Comparison of ENCODE assay signal across 17 cellular contexts in the genomic region with DNA sequence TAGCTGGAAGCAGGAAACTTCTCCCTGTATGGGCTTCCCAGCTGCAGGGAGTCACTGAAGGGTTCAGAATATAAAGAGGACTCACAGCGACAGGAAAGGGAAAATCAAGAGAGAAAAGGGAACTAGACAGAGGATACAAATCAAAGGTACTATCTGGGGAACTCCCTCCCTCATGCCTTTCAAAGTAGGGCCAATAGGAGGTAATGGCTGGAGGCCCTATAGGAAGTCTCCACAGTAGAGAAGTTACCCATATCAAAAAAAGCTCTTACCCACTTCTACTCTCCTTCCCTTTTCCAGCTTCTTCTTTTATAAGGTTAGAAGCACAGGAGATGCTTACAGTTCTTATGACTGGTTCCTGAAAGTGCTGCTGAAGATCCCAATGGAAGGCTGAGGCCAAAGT. TPM values are rescaled to one million over a fixed set of nuclear protein-coding genes. Genes with fewer than 3 reads are reported as not detected.
DNase-seq lines count a peak whose midpoint lies in the region; ATAC-seq and TF ChIP-seq lines count a peak whose summit lies in the region.
"Had no signal": no experiment of that assay in that cellular context is flagged by ENCODE, and none has a peak within 500 bp of the region (broad histone marks: within the 10 kb centered on the region; RNA-seq: fewer than 3 reads in every experiment).

No MANE protein-coding gene starts in this region.

- peaks cover 1% of the 10 kb centered on the region for H3K27me3 Mint-ChIP-seq in activated CD4-positive, alpha-beta T cell treated with anti-CD3 and anti-CD28 coated beads, Interleukin-2, amount 10 ng/mL, durations not matched to agents 7 days and 5 days
- H3K27me3 Mint-ChIP-seq: activated naive CD8-positive, alpha-beta T cell treated with anti-CD3 and anti-CD28 coated beads, Interleukin-2, amount 50 U/mL, for 24 hours; stimulated activated naive CD8-positive, alpha-beta T cell treated with anti-CD3 and anti-CD28 coated beads, Interleukin-15, amount 100 ng/mL, for 72 hours had no signal

- peaks cover 18% of the 10 kb centered on the region for H3K4me1 Mint-ChIP-seq in activated CD4-positive, alpha-beta T cell treated with anti-CD3 and anti-CD28 coated beads, Interleukin-2, amount 10 ng/mL, durations not matched to agents 7 days and 5 days

- no peak overlapping the region for H3K4me3 Mint-ChIP-seq in activated CD4-positive, alpha-beta T cell treated with anti-CD3 and anti-CD28 coated beads, Interleukin-2, amount 10 ng/mL, durations not matched to agents 7 days and 5 days
- H3K4me3 Mint-ChIP-seq: activated naive CD8-positive, alpha-beta T cell treated with anti-CD3 and anti-CD28 coated beads, Interleukin-2, amount 50 U/mL, for 24 hours; natural killer cell treated with Interleukin-12 subunit alpha and Interleukin-12 subunit beta and Interleukin-15 and Interleukin-18, amount 100 ng/mL, for 72 hours; stimulated activated naive CD8-positive, alpha-beta T cell treated with anti-CD3 and anti-CD28 coated beads, Interleukin-15, amount 100 ng/mL, for 72 hours had no signal

- peak; percentile 18 for ATAC-seq in SK-N-SH treated with all-trans-retinoic acid at 6 μM for 48 hours
- ATAC-seq in HG02588 (IDR thresholded peaks at IDR 0.05; ENCODE audit: unreplicated experiment) = no peak
- no peak for ATAC-seq in HG02571 (IDR thresholded peaks at IDR 0.05; ENCODE audit: unreplicated experiment)
- ATAC-seq: activated naive CD8-positive, alpha-beta T cell treated with anti-CD3 and anti-CD28 coated beads, Interleukin-2, amount 50 U/mL, for 24 hours; natural killer cell treated with Interleukin-12 subunit alpha and Interleukin-12 subunit beta and Interleukin-15 and Interleukin-18, amount 100 ng/mL, for 72 hours; stimulated activated naive CD8-positive, alpha-beta T cell treated with anti-CD3 and anti-CD28 coated beads, Interleukin-15, amount 100 ng/mL, for 72 hours had no signal

- no peaks in the 10 kb centered on the region for H3K36me3 Mint-ChIP-seq in activated CD4-positive, alpha-beta T cell treated with anti-CD3 and anti-CD28 coated beads, Interleukin-2, amount 10 ng/mL, durations not matched to agents 7 days and 5 days (ENCODE audit: low read depth)
- H3K36me3 Mint-ChIP-seq: natural killer cell treated with Interleukin-12 subunit alpha and Interleukin-12 subunit beta and Interleukin-15 and Interleukin-18, amount 100 ng/mL, for 72 hours had no signal

- H3K27ac Mint-ChIP-seq in activated CD4-positive, alpha-beta T cell treated with anti-CD3 and anti-CD28 coated beads, Interleukin-2, amount 10 ng/mL, durations not matched to agents 7 days and 5 days = peak overlapping the region; percentile 38
- H3K27ac Mint-ChIP-seq: activated naive CD8-positive, alpha-beta T cell treated with anti-CD3 and anti-CD28 coated beads, Interleukin-2, amount 50 U/mL, for 24 hours; natural killer cell treated with Interleukin-12 subunit alpha and Interleukin-12 subunit beta and Interleukin-15 and Interleukin-18, amount 100 ng/mL, for 72 hours; stimulated activated naive CD8-positive, alpha-beta T cell treated with anti-CD3 and anti-CD28 coated beads, Interleukin-15, amount 100 ng/mL, for 72 hours had no signal

- no peak for DNase-seq in activated CD4-positive, alpha-beta T cell treated with anti-CD3 and anti-CD28 coated beads, Interleukin-2, amount 10 ng/mL, durations not matched to agents 7 days and 5 days
- no peak for DNase-seq in activated CD4-positive, alpha-beta T cell treated with anti-CD3 and anti-CD28 coated beads for 48 hours
- DNase-seq in globus pallidus (ENCODE audit: low spot score) (peak; percentile 41), superior temporal gyrus (ENCODE audit: extremely low spot score) (peak; percentile 37), RKO (ENCODE audit: low spot score) (no peak)
- DNase-seq: 8988T; activated naive CD8-positive, alpha-beta T cell treated with anti-CD3 and anti-CD28 coated beads, Interleukin-2, amount 50 U/mL, for 24 hours; H7; heart left ventricle; Karpas-422; NCI-H1930; NCI-H748 treated with DMSO at 0.1 percent for 48 hours; stimulated activated naive CD8-positive, alpha-beta T cell treated with anti-CD3 and anti-CD28 coated beads, Interleukin-15, amount 100 ng/mL, for 72 hours had no signal

- POLR2A ChIA-PET in activated CD4-positive, alpha-beta T cell treated with anti-CD3 and anti-CD28 coated beads, Interleukin-2, amount 10 ng/mL, durations not matched to agents 7 days and 5 days (lab: Charles Lee) = interaction anchor here (0.6 kb wide), 1 partner anchor 72 kb away, joined by 4 read pairs; no protein-coding TSS in a partner anchor

- CTCF ChIA-PET in activated CD4-positive, alpha-beta T cell treated with anti-CD3 and anti-CD28 coated beads, Interleukin-2, amount 10 ng/mL, durations not matched to agents 7 days and 5 days (lab: Charles Lee) = interaction anchor here (0.8 kb wide), 1 partner anchor 417 kb away, joined by 3 read pairs; no protein-coding TSS in a partner anchor

- H3K9me3 Mint-ChIP-seq in activated CD4-positive, alpha-beta T cell treated with anti-CD3 and anti-CD28 coated beads, Interleukin-2, amount 10 ng/mL, durations not matched to agents 7 days and 5 days = no peaks in the 10 kb centered on the region
- H3K9me3 Mint-ChIP-seq: activated naive CD8-positive, alpha-beta T cell treated with anti-CD3 and anti-CD28 coated beads, Interleukin-2, amount 50 U/mL, for 24 hours; natural killer cell treated with Interleukin-12 subunit alpha and Interleukin-12 subunit beta and Interleukin-15 and Interleukin-18, amount 100 ng/mL, for 72 hours; stimulated activated naive CD8-positive, alpha-beta T cell treated with anti-CD3 and anti-CD28 coated beads, Interleukin-15, amount 100 ng/mL, for 72 hours had no signal

TF ChIP-seq in SK-N-SH treated with all-trans-retinoic acid at 6 μM for 48 hours, 23 proteins besides CTCF, POLR2A, EP300 and RAD21:
- TF ChIP-seq, protein P1, sequence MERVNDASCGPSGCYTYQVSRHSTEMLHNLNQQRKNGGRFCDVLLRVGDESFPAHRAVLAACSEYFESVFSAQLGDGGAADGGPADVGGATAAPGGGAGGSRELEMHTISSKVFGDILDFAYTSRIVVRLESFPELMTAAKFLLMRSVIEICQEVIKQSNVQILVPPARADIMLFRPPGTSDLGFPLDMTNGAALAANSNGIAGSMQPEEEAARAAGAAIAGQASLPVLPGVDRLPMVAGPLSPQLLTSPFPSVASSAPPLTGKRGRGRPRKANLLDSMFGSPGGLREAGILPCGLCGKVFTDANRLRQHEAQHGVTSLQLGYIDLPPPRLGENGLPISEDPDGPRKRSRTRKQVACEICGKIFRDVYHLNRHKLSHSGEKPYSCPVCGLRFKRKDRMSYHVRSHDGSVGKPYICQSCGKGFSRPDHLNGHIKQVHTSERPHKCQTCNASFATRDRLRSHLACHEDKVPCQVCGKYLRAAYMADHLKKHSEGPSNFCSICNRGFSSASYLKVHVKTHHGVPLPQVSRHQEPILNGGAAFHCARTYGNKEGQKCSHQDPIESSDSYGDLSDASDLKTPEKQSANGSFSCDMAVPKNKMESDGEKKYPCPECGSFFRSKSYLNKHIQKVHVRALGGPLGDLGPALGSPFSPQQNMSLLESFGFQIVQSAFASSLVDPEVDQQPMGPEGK (CRISPR knock-in tag; IDR thresholded peaks at IDR 0.05; ENCODE audit: borderline replicate concordance) = 0 out of 2 replicates have a peak, but pooled peaks have one; percentile 17
- TF ChIP-seq SNAI2 (CRISPR knock-in tag; IDR thresholded peaks at IDR 0.05) = 0 out of 2 replicates have a peak, but pooled peaks have one; percentile 0
- TF ChIP-seq ARNTL (CRISPR knock-in tag; IDR thresholded peaks at IDR 0.05; ENCODE audit: borderline replicate concordance, low read depth) = no peak

RNA-seq across cellular contexts. Expression of gene FMN1, which starts 43.5 kb away (rescaled TPM):
- total RNA-seq in activated CD4-positive, alpha-beta T cell treated with anti-CD3 and anti-CD28 coated beads, Interleukin-2, amount 10 ng/mL, durations not matched to agents 7 days and 5 days = under 1 TPM; 0.04 to 0.12 TPM

Comparison
In these comparisons a context has a peak if more than half of its experiments do, and no peak if none do; other contexts are left out.
1. DNase-seq: peak in globus pallidus (single experiment) and superior temporal gyrus (single experiment); none in activated CD4-positive, alpha-beta T cell treated with anti-CD3 and anti-CD28 coated beads, Interleukin-2, amount 10 ng/mL, durations not matched to agents 7 days and 5 days (single experiment), activated CD4-positive, alpha-beta T cell treated with anti-CD3 and anti-CD28 coated beads for 48 hours (single experiment) and RKO (single experiment).